In the genomic region with DNA sequence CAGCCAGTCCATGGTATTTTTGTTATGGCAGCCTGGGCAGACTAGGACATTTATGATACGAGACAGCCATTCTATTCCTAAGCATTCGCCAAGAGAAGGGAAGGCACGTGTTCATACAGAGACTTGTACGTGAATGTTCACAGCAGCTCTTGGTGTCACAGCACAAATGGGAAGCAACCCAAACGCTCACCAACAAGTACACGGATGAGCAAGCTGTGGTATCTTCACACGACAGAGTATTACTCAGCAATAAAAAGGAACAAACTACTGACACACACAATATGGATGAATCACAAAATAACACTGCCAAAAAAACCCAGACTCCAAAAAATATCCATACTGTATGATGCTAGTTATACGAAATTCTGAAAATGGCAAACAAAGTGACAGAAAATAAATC, we compare ENCODE assay signal across 24 cellular contexts.
"Had no signal": no experiment of that assay in that cellular context is flagged by ENCODE, and none has a peak within 500 bp of the region (broad histone marks: within the 10 kb centered on the region; RNA-seq: fewer than 3 reads in every experiment).

No MANE protein-coding gene starts in this region.

- H3K4me3 ChIP-seq: esophagus muscularis mucosa, left ventricle myocardium inferior, lower lobe of right lung, neural progenitor cell, pancreas, tibial artery, upper lobe of right lung, vagina had no signal

- H3K4me1 Mint-ChIP-seq: immature natural killer cell; memory B cell; stimulated activated memory B cell treated with anti-CD40 and anti-IgM and Interleukin-4, amounts not matched to agents 10 μg/mL and 1 μg/mL and 100 μg/mL, for 72 hours had no signal

- DNase-seq: effector memory CD4-positive, alpha-beta T cell; foreskin keratinocyte; immature natural killer cell; left cardiac atrium; left ventricle myocardium inferior; lower lobe of right lung; nucleus accumbens; pancreas; right cardiac atrium; small intestine; stimulated activated CD4-positive, alpha-beta T cell treated with anti-CD3 and anti-CD28 coated beads, Interleukin-12 subunit alpha, Interleukin-12 subunit beta, amount 100 ng/mL, for 4 hours; stimulated activated CD4-positive, alpha-beta T cell treated with anti-CD3 and anti-CD28 coated beads, Interleukin-2, amount 100 ng/mL, for 48 hours; stimulated activated CD8-positive, alpha-beta memory T cell treated with anti-CD3 and anti-CD28 coated beads, Interleukin-4, amount 100 ng/mL, for 48 hours; upper lobe of right lung had no signal

- H3K27me3 Mint-ChIP-seq: progenitor cell of endocrine pancreas had no signal

- H3K4me3 Mint-ChIP-seq: immature natural killer cell; memory B cell; mesothelial cell of epicardium; natural killer cell treated with Interleukin-12 subunit alpha and Interleukin-12 subunit beta and Interleukin-15 and Interleukin-18, amount 100 ng/mL, for 72 hours; neural progenitor cell; stimulated activated memory B cell treated with anti-CD40 and anti-IgM and Interleukin-4, amounts not matched to agents 10 μg/mL and 1 μg/mL and 100 μg/mL, for 72 hours; stimulated activated naive CD8-positive, alpha-beta T cell treated with anti-CD3 and anti-CD28 coated beads, Interleukin-15, Interleukin-2, amounts not matched to agents 100 ng/mL and 50 ng/mL, for 24 hours had no signal

- H3K9me3 Mint-ChIP-seq: immature natural killer cell; natural killer cell treated with Interleukin-12 subunit alpha and Interleukin-12 subunit beta and Interleukin-15 and Interleukin-18, amount 100 ng/mL, for 72 hours; stimulated activated naive CD8-positive, alpha-beta T cell treated with anti-CD3 and anti-CD28 coated beads, Interleukin-15, Interleukin-2, amounts not matched to agents 100 ng/mL and 50 ng/mL, for 24 hours had no signal

- ATAC-seq: foreskin keratinocyte; left cardiac atrium; lower lobe of right lung; natural killer cell treated with Interleukin-12 subunit alpha and Interleukin-12 subunit beta and Interleukin-15 and Interleukin-18, amount 100 ng/mL, for 72 hours; pancreas; right cardiac atrium; stimulated activated memory B cell treated with anti-CD40 and anti-IgM and Interleukin-4, amounts not matched to agents 10 μg/mL and 1 μg/mL and 100 μg/mL, for 72 hours; upper lobe of right lung had no signal

- H3K36me3 Mint-ChIP-seq: immature natural killer cell; mesothelial cell of epicardium; natural killer cell treated with Interleukin-12 subunit alpha and Interleukin-12 subunit beta and Interleukin-15 and Interleukin-18, amount 100 ng/mL, for 72 hours; stimulated activated memory B cell treated with anti-CD40 and anti-IgM and Interleukin-4, amounts not matched to agents 10 μg/mL and 1 μg/mL and 100 μg/mL, for 72 hours had no signal

- H3K27ac Mint-ChIP-seq: immature natural killer cell; memory B cell; mesothelial cell of epicardium; natural killer cell treated with Interleukin-12 subunit alpha and Interleukin-12 subunit beta and Interleukin-15 and Interleukin-18, amount 100 ng/mL, for 72 hours; neural progenitor cell; progenitor cell of endocrine pancreas; stimulated activated memory B cell treated with anti-CD40 and anti-IgM and Interleukin-4, amounts not matched to agents 10 μg/mL and 1 μg/mL and 100 μg/mL, for 72 hours; stimulated activated naive CD8-positive, alpha-beta T cell treated with anti-CD3 and anti-CD28 coated beads, Interleukin-15, Interleukin-2, amounts not matched to agents 100 ng/mL and 50 ng/mL, for 24 hours had no signal
